Comparison of ENCODE assay signal across 31 cellular contexts in the genomic region with DNA sequence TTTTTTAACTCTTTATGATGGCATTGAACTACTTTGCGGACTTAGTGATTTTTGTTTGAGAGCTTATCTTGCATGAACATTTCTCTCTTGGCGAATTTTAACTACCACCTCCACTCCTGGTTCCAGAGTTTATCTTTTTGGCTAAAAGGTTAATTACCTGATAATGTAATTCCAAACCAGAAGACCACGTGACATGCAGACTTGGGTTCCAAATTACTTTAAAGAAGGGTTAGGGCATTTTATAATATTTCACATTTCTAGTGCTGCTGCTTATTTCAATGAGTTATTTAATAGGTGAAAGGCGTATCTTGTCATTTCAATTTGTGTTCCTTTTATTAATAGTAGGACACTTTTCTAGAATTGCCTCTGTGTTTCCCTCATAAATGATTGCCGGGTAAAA. TPM values are rescaled to one million over a fixed set of nuclear protein-coding genes. Genes with fewer than 3 reads are reported as not detected.
"Had no signal": no experiment of that assay in that cellular context is flagged by ENCODE, and none has a peak within 500 bp of the region (broad histone marks: within the 10 kb centered on the region; RNA-seq: fewer than 3 reads in every experiment).

No MANE protein-coding gene starts in this region.

- H3K4me1 ChIP-seq: colonic mucosa, esophagus muscularis mucosa, foreskin keratinocyte, gastrocnemius medialis, gastroesophageal sphincter, heart left ventricle, heart right ventricle had no signal

- H3K79me2 ChIP-seq: hepatocyte had no signal

- H3K9me3 ChIP-seq: colonic mucosa, esophagus squamous epithelium, gastrocnemius medialis had no signal

- H3K36me3 ChIP-seq: colonic mucosa, esophagus muscularis mucosa, esophagus squamous epithelium, gastrocnemius medialis, gastroesophageal sphincter, heart left ventricle, heart right ventricle had no signal

- H3K27ac Mint-ChIP-seq: dendritic cell treated with granulocyte-macrophage colony-stimulating factor and Interleukin-4, amounts not matched to agents 40 ng/mL and 50 ng/mL, for 4 days; effector memory CD8-positive, alpha-beta T cell; endodermal cell had no signal

- FAIRE-seq: endometrium, endothelial cell of umbilical vein, frontal cortex had no signal

- H2AFZ ChIP-seq: hepatocyte had no signal

- H3K27ac ChIP-seq: colonic mucosa, coronary artery, dorsolateral prefrontal cortex, epithelial cell of prostate, esophagus muscularis mucosa, esophagus squamous epithelium, foreskin keratinocyte, gastrocnemius medialis, gastroesophageal sphincter, heart left ventricle, heart right ventricle, hepatocyte had no signal

- H3K4me1 Mint-ChIP-seq: endodermal cell had no signal

- H3K27me3 ChIP-seq: colonic mucosa, dorsolateral prefrontal cortex, esophagus muscularis mucosa, foreskin keratinocyte, gastrocnemius medialis, gastroesophageal sphincter, hepatocyte had no signal

- ATAC-seq: effector memory CD8-positive, alpha-beta T cell; esophagus mucosa; foreskin keratinocyte; gastrocnemius medialis; gastroesophageal sphincter; heart left ventricle; heart right ventricle had no signal

- DNase-seq: colonic mucosa; cortex of kidney; dermis blood vessel endothelial cell; dorsolateral prefrontal cortex; effector CD4-positive, alpha-beta T cell; effector CD8-positive, alpha-beta T cell; effector memory CD4-positive, alpha-beta T cell; effector memory CD8-positive, alpha-beta T cell; endodermal cell; erythroblast; esophagus squamous epithelium; foreskin fibroblast; foreskin keratinocyte; foreskin melanocyte; gastrocnemius medialis; glutamatergic neuron; head of caudate nucleus; heart left ventricle; heart right ventricle had no signal

- H3K4me3 ChIP-seq: colonic mucosa, coronary artery, dorsolateral prefrontal cortex, esophagus muscularis mucosa, esophagus squamous epithelium, gastrocnemius medialis, gastroesophageal sphincter, heart left ventricle, heart right ventricle, hepatocyte had no signal

- H3K27me3 Mint-ChIP-seq: dendritic cell treated with granulocyte-macrophage colony-stimulating factor and Interleukin-4, amounts not matched to agents 40 ng/mL and 50 ng/mL, for 4 days had no signal

- H3K4me3 Mint-ChIP-seq: dendritic cell treated with granulocyte-macrophage colony-stimulating factor and Interleukin-4, amounts not matched to agents 40 ng/mL and 50 ng/mL, for 4 days; effector memory CD8-positive, alpha-beta T cell; endodermal cell had no signal

- H3K4me2 ChIP-seq: hepatocyte had no signal

- H3K9me3 Mint-ChIP-seq: dendritic cell treated with granulocyte-macrophage colony-stimulating factor and Interleukin-4, amounts not matched to agents 40 ng/mL and 50 ng/mL, for 4 days; effector memory CD8-positive, alpha-beta T cell had no signal

RNA-seq across cellular contexts. Expression of gene TDRD12, which starts 52.0 kb away (rescaled TPM):
- total RNA-seq: epithelial cell of proximal tubule had no signal
- polyA plus RNA-seq: fibroblast of lung, hepatocyte had no signal
